ENCODE assay signal across 10 cellular contexts in the genomic region with DNA sequence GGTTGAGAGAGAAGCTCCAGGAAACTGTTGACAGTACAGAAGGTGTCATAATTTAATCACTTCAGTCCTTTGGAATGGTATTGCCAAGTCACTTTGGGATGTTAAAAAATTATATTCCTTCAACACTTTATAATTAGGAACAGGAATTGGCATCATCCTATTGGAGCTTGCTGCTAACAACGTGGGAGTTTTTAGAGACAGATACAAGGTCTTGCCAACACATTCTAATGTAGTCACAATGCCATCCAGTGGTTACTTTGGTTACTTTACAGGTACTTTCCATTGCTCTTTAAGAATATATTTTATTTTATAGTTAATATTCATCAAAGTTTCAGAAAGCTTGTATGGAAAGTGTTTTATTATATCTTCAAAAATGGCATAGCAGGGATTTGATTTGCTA.
DNase-seq lines count a peak whose midpoint lies in the region; ATAC-seq and TF ChIP-seq lines count a peak whose summit lies in the region.
"Had no signal": no experiment of that assay in that cellular context is flagged by ENCODE, and none has a peak within 500 bp of the region (broad histone marks: within the 10 kb centered on the region; RNA-seq: fewer than 3 reads in every experiment).

No MANE protein-coding gene starts in this region.

- 0 out of 2 replicates have a peak overlapping the region, but pooled peaks have one; percentile 31 for H2AFZ ChIP-seq in OCI-LY3 (ENCODE audit: low read depth, low read length)

- no peak for TF ChIP-seq POLR2A in thyroid gland (IDR thresholded peaks at IDR 0.05)

- 0 to 6% methylated on average over 1 of the region's 1 CpG for WGBS in thyroid gland, 2 donors

- H3K4me2 ChIP-seq in OCI-LY3 (ENCODE audit: low read length), result peak overlapping the region; percentile 82

- no peaks in the 10 kb centered on the region for H3K27me3 Mint-ChIP-seq in activated naive CD4-positive, alpha-beta T cell treated with anti-CD3 and anti-CD28 coated beads for 36 hours (ENCODE audit: low read depth)
- H3K27me3 Mint-ChIP-seq: activated B cell treated with CpG ODN at 0.5 μM for 24 hours, B cell had no signal

- CTCF ChIA-PET in activated naive CD4-positive, alpha-beta T cell treated with anti-CD3 and anti-CD28 coated beads for 36 hours (lab: Charles Lee), result interaction anchor here (1.2 kb wide), 1 partner anchor 10 kb away, joined by 3 read pairs; no protein-coding TSS in a partner anchor

- intact Hi-C loops in left ventricle myocardium superior (cut with micrococcal nuclease), result no loop called here
- intact Hi-C loops in activated naive CD4-positive, alpha-beta T cell treated with anti-CD3 and anti-CD28 coated beads for 36 hours (cut with micrococcal nuclease), result no loop called here
- intact Hi-C loops in thyroid gland (cut with DNase I), result no loop called here

- no peaks in the 10 kb centered on the region for H3K27me3 ChIP-seq in OCI-LY3 (ENCODE audit: low read depth, low read length)
- no peaks in the 10 kb centered on the region for H3K27me3 ChIP-seq in thyroid gland

- peaks cover 7% of the 10 kb centered on the region for H3K36me3 ChIP-seq in OCI-LY3 (replicated peaks; ENCODE audit: low read depth, low read length)
- H3K36me3 ChIP-seq in thyroid gland, result no peaks in the 10 kb centered on the region

- peaks cover 27% of the 10 kb centered on the region for H3K4me1 ChIP-seq in OCI-LY3 (ENCODE audit: low read length)
- H3K4me1 ChIP-seq in thyroid gland, result no peaks in the 10 kb centered on the region

- peak overlapping the region; percentile 71 for H3K27ac ChIP-seq in OCI-LY3 (ENCODE audit: low read length)
- H3K27ac ChIP-seq in thyroid gland, result no peak overlapping the region

- ATAC-seq in HG02885 (IDR thresholded peaks at IDR 0.05; ENCODE audit: poor library complexity, unreplicated experiment), result peak; percentile 87
- ATAC-seq in left ventricle myocardium superior, result peak; percentile 48

- H3K4me3 Mint-ChIP-seq in activated naive CD4-positive, alpha-beta T cell treated with anti-CD3 and anti-CD28 coated beads for 36 hours, result no peak overlapping the region
- H3K4me3 Mint-ChIP-seq: activated B cell treated with CpG ODN at 0.5 μM for 24 hours, B cell had no signal

- no peaks in the 10 kb centered on the region for H4K20me1 ChIP-seq in OCI-LY3 (ENCODE audit: insufficient read depth, low read length)

- no peak overlapping the region for H3K27ac Mint-ChIP-seq in activated naive CD4-positive, alpha-beta T cell treated with anti-CD3 and anti-CD28 coated beads for 36 hours
- H3K27ac Mint-ChIP-seq: activated B cell treated with CpG ODN at 0.5 μM for 24 hours, B cell had no signal

- H3K4me3 ChIP-seq in OCI-LY3 (ENCODE audit: low read length), result no peak overlapping the region
- H3K4me3 ChIP-seq in thyroid gland (replicated peaks in 1 of 3), result no peak overlapping the region

- no peaks in the 10 kb centered on the region for H3K79me2 ChIP-seq in OCI-LY3 (ENCODE audit: low read length)

- no peaks in the 10 kb centered on the region for H3K4me1 Mint-ChIP-seq in activated naive CD4-positive, alpha-beta T cell treated with anti-CD3 and anti-CD28 coated beads for 36 hours (ENCODE audit: low read depth)
- H3K4me1 Mint-ChIP-seq: activated B cell treated with CpG ODN at 0.5 μM for 24 hours, B cell had no signal

- H3K9me3 Mint-ChIP-seq in activated naive CD4-positive, alpha-beta T cell treated with anti-CD3 and anti-CD28 coated beads for 36 hours, result peaks cover 7% of the 10 kb centered on the region

- H3K9ac ChIP-seq in OCI-LY3 (ENCODE audit: low read length), result peak overlapping the region; percentile 55

- TF ChIP-seq CTCF in OCI-LY3 (IDR thresholded peaks at IDR 0.05; ENCODE audit: low read depth, low read length), result peak; percentile 64
- peak in 1 of 6 experiments; percentile 8 for TF ChIP-seq CTCF in thyroid gland (IDR thresholded peaks at IDR 0.05)

- peak in 2 of 3 experiments; percentile 11 to 48 for DNase-seq in NCI-H1417 (lab: John Stamatoyannopoulos, UW)
- no peak for DNase-seq in NCI-H1417 treated with DMSO at 0.1 percent for 48 hours (lab: John Stamatoyannopoulos, UW)
- no peak for DNase-seq in left ventricle myocardium superior
- no peak for DNase-seq in activated naive CD4-positive, alpha-beta T cell treated with anti-CD3 and anti-CD28 coated beads for 36 hours
- DNase-seq in thyroid gland, result no peak
- no peak for DNase-seq in COLO668 (lab: John Stamatoyannopoulos, UW; ENCODE audit: unreplicated experiment)
- DNase-seq: activated B cell treated with CpG ODN at 0.5 μM for 24 hours had no signal

- H3K9me3 ChIP-seq in OCI-LY3 (ENCODE audit: insufficient read depth, low read length) (no peaks in the 10 kb centered on the region; the same call in 1 of the 2 replicates), thyroid gland (no peaks in the 10 kb centered on the region)

- no peaks in the 10 kb centered on the region for H3K36me3 Mint-ChIP-seq in activated naive CD4-positive, alpha-beta T cell treated with anti-CD3 and anti-CD28 coated beads for 36 hours (ENCODE audit: low read depth)

Comparison
In these comparisons a context has a peak if more than half of its experiments do, and no peak if none do; other contexts are left out.
1. DNase-seq: peak in NCI-H1417 (2 of 3); none in NCI-H1417 treated with DMSO at 0.1 percent for 48 hours (single experiment), left ventricle myocardium superior (single experiment), activated naive CD4-positive, alpha-beta T cell treated with anti-CD3 and anti-CD28 coated beads for 36 hours (single experiment), thyroid gland (0 of 2) and COLO668 (single experiment).